Comparison of ENCODE assay signal across 9 cellular contexts in the genomic region with DNA sequence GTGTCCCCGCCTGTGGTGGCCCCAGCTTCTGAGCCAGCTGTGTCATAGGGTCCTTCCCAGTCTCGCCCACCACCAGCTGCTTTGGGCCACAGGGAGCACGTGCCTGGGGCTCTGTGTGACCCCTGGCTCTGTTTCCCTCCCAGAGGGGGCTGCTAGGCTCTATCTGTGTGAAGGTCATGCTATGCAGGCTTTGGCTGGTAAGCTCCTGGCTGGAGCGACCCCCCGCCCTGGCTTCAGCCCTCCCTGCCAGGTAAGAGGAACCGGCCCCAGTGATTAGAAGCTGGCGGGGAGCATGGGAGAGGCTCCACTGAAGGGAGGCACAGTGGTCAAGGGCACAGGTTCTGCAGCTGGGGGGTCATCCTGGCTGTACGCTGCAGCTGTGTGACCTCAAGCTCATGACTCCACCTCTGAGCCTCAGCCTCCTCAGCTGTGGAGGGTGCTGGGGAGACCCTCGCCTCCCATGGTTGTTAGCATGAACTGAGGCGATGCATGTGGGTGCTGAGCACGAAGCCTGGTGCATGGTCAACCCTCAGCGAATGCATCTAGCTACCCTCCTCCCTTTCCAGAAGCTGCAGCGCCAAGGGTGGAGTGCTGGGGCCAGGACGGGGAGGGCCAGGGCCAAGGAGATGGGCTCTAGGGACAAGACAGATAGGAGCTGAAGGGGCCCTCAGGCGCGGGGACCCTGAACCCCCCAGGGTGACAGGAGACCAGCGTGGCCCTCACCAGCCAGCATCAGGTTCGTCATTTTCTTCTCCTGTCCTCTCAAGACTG.
"Had no signal": no experiment of that assay in that cellular context is flagged by ENCODE, and none has a peak within 500 bp of the region (broad histone marks: within the 10 kb centered on the region; RNA-seq: fewer than 3 reads in every experiment).

No MANE protein-coding gene starts in this region.

- H3K4me1 ChIP-seq: gastroesophageal sphincter, heart right ventricle, sigmoid colon, spleen had no signal

- H3K36me3 ChIP-seq: gastroesophageal sphincter, heart right ventricle, sigmoid colon, spleen, thoracic aorta had no signal

- H3K27me3 ChIP-seq: sigmoid colon had no signal

- H3K27ac ChIP-seq: gastroesophageal sphincter, heart right ventricle, sigmoid colon, spleen, thoracic aorta had no signal

- ATAC-seq: activated CD4-positive, CD25-positive, alpha-beta regulatory T cell treated with anti-CD3 and anti-CD28 coated beads, Interleukin-2, amount 50 U/mL, for 24 hours; gastroesophageal sphincter had no signal

- H3K9me3 ChIP-seq: gastroesophageal sphincter, heart right ventricle, sigmoid colon, spleen, thoracic aorta had no signal

- DNase-seq: activated CD4-positive, alpha-beta T cell treated with anti-CD3 and anti-CD28 coated beads, Interleukin-2, amount 50 U/mL, for 4 hours; activated naive CD4-positive, alpha-beta T cell treated with anti-CD3 and anti-CD28 coated beads for 36 hours; heart right ventricle; nephron progenitor cell; sigmoid colon; spleen had no signal

- H3K4me3 ChIP-seq: gastroesophageal sphincter, heart right ventricle, sigmoid colon, spleen, thoracic aorta had no signal
